Comparison of ENCODE assay signal across 10 cellular contexts in genomic region chr10:98308602-98309365, GRCh38. TPM values are rescaled to one million over a fixed set of nuclear protein-coding genes. Genes with fewer than 3 reads are reported as not detected.
DNase-seq lines count a peak whose midpoint lies in the region; ATAC-seq and TF ChIP-seq lines count a peak whose summit lies in the region.
"Had no signal": no experiment of that assay in that cellular context is flagged by ENCODE, and none has a peak within 500 bp of the region (broad histone marks: within the 10 kb centered on the region; RNA-seq: fewer than 3 reads in every experiment).

No MANE protein-coding gene starts in this region.

- in situ Hi-C loops in G401 (cut with HindIII; ENCODE audit: low sequenced_read_pairs) = no loop called here

- DNase-seq in G401 (ENCODE audit: low spot score) (peak; percentile 78), NCI-H82 treated with DMSO at 0.1 percent for 48 hours (lab: John Stamatoyannopoulos, UW; ENCODE audit: unreplicated experiment) (peak; percentile 91), fibroblast of pulmonary artery (ENCODE audit: low read depth) (no peak)
- DNase-seq in activated CD4-positive, alpha-beta memory T cell treated with anti-CD3 and anti-CD28 coated beads, Interleukin-2, amount 10 ng/mL, durations not matched to agents 7 days and 5 days = no peak
- DNase-seq in natural killer cell treated with Interleukin-12 subunit alpha and Interleukin-12 subunit beta and Interleukin-15 and Interleukin-18, amount 100 ng/mL, for 72 hours (ENCODE audit: low spot score) = no peak
- DNase-seq: activated gamma-delta T cell; stimulated activated naive CD4-positive, alpha-beta T cell treated with Interleukin-2 at 50 U/mL for 16 hours had no signal

- no peaks in the 10 kb centered on the region for H3K36me3 ChIP-seq in parathyroid adenoma (ENCODE audit: control insufficient read depth, insufficient read depth, low read length)

- H3K9me3 ChIP-seq in parathyroid adenoma (ENCODE audit: control insufficient read depth, low read length) = no peaks in the 10 kb centered on the region

- POLR2A ChIA-PET in activated CD4-positive, alpha-beta memory T cell treated with anti-CD3 and anti-CD28 coated beads, Interleukin-2, amount 10 ng/mL, durations not matched to agents 7 days and 5 days (lab: Charles Lee) = no interaction called here

- peaks cover 34% of the 10 kb centered on the region for H3K27me3 Mint-ChIP-seq in activated CD4-positive, alpha-beta memory T cell treated with anti-CD3 and anti-CD28 coated beads, Interleukin-2, amount 10 ng/mL, durations not matched to agents 7 days and 5 days
- H3K27me3 Mint-ChIP-seq in natural killer cell treated with Interleukin-12 subunit alpha and Interleukin-12 subunit beta and Interleukin-15 and Interleukin-18, amount 100 ng/mL, for 72 hours = peaks cover 7 to 17% of the 10 kb centered on the region in 2 donors

- CTCF ChIA-PET in activated CD4-positive, alpha-beta memory T cell treated with anti-CD3 and anti-CD28 coated beads, Interleukin-2, amount 10 ng/mL, durations not matched to agents 7 days and 5 days (lab: Charles Lee) = interaction anchor here (1.0 to 3.3 kb wide), 4 partner anchors 9 to 263 kb away, joined by 3 to 31 read pairs (median 3); no protein-coding TSS in a partner anchor

- peak overlapping the region; percentile 19 for H3K4me3 ChIP-seq in fibroblast of pulmonary artery (replicated peaks; ENCODE audit: low read depth, low read length)
- H3K4me3 ChIP-seq in parathyroid adenoma (ENCODE audit: low read depth, low read length) = no peak overlapping the region

- H3K9ac ChIP-seq in parathyroid adenoma = no peak overlapping the region

- peaks cover 2% of the 10 kb centered on the region for H3K4me1 Mint-ChIP-seq in activated CD4-positive, alpha-beta memory T cell treated with anti-CD3 and anti-CD28 coated beads, Interleukin-2, amount 10 ng/mL, durations not matched to agents 7 days and 5 days
- peaks cover 0 to 7% of the 10 kb centered on the region in 2 donors for H3K4me1 Mint-ChIP-seq in natural killer cell treated with Interleukin-12 subunit alpha and Interleukin-12 subunit beta and Interleukin-15 and Interleukin-18, amount 100 ng/mL, for 72 hours (ENCODE audit: low read depth in 2 of 2)

- H3K36me3 Mint-ChIP-seq in activated CD4-positive, alpha-beta memory T cell treated with anti-CD3 and anti-CD28 coated beads, Interleukin-2, amount 10 ng/mL, durations not matched to agents 7 days and 5 days (ENCODE audit: low read depth) = no peaks in the 10 kb centered on the region
- H3K36me3 Mint-ChIP-seq in natural killer cell treated with Interleukin-12 subunit alpha and Interleukin-12 subunit beta and Interleukin-15 and Interleukin-18, amount 100 ng/mL, for 72 hours = no peaks in the 10 kb centered on the region

- no peak overlapping the region for H3K4me3 Mint-ChIP-seq in activated CD4-positive, alpha-beta memory T cell treated with anti-CD3 and anti-CD28 coated beads, Interleukin-2, amount 10 ng/mL, durations not matched to agents 7 days and 5 days
- H3K4me3 Mint-ChIP-seq in natural killer cell treated with Interleukin-12 subunit alpha and Interleukin-12 subunit beta and Interleukin-15 and Interleukin-18, amount 100 ng/mL, for 72 hours = no peak overlapping the region

- H3K9me3 Mint-ChIP-seq in activated CD4-positive, alpha-beta memory T cell treated with anti-CD3 and anti-CD28 coated beads, Interleukin-2, amount 10 ng/mL, durations not matched to agents 7 days and 5 days = peaks cover 2% of the 10 kb centered on the region
- H3K9me3 Mint-ChIP-seq in natural killer cell treated with Interleukin-12 subunit alpha and Interleukin-12 subunit beta and Interleukin-15 and Interleukin-18, amount 100 ng/mL, for 72 hours = no peaks in the 10 kb centered on the region

- H3K27ac ChIP-seq in parathyroid adenoma = no peak overlapping the region

- no peaks in the 10 kb centered on the region for H3K79me2 ChIP-seq in parathyroid adenoma

- no peak for TF ChIP-seq CTCF in fibroblast of pulmonary artery (IDR thresholded peaks at IDR 0.05; ENCODE audit: low read length, missing control alignments)
- no peak for TF ChIP-seq CTCF in parathyroid adenoma (IDR thresholded peaks at IDR 0.05)

- H2AFZ ChIP-seq in parathyroid adenoma = peak overlapping the region; percentile 64

- no peaks in the 10 kb centered on the region for H3K27me3 ChIP-seq in parathyroid adenoma (ENCODE audit: control insufficient read depth, insufficient read depth, low read length)

- ATAC-seq in GM21529 (IDR thresholded peaks at IDR 0.05; ENCODE audit: unreplicated experiment) = no peak
- ATAC-seq in HG03139 (IDR thresholded peaks at IDR 0.05; ENCODE audit: unreplicated experiment) = no peak
- no peak for ATAC-seq in natural killer cell treated with Interleukin-12 subunit alpha and Interleukin-12 subunit beta and Interleukin-15 and Interleukin-18, amount 100 ng/mL, for 72 hours

- H3K4me2 ChIP-seq in parathyroid adenoma (ENCODE audit: low read length) = no peak overlapping the region

- H3K4me1 ChIP-seq in parathyroid adenoma = no peaks in the 10 kb centered on the region

- no peak overlapping the region for H3K27ac Mint-ChIP-seq in activated CD4-positive, alpha-beta memory T cell treated with anti-CD3 and anti-CD28 coated beads, Interleukin-2, amount 10 ng/mL, durations not matched to agents 7 days and 5 days
- no peak overlapping the region for H3K27ac Mint-ChIP-seq in natural killer cell treated with Interleukin-12 subunit alpha and Interleukin-12 subunit beta and Interleukin-15 and Interleukin-18, amount 100 ng/mL, for 72 hours

RNA-seq across cellular contexts. Expression of gene LOXL4, which starts 40.8 kb away (rescaled TPM):
- not detected in 2 replicates for total RNA-seq in G401 (2014; rRNA removed; shearing (Covaris generic))
- total RNA-seq in activated CD4-positive, alpha-beta memory T cell treated with anti-CD3 and anti-CD28 coated beads, Interleukin-2, amount 10 ng/mL, durations not matched to agents 7 days and 5 days = not detected
- not detected for total RNA-seq in natural killer cell treated with Interleukin-12 subunit alpha and Interleukin-12 subunit beta and Interleukin-15 and Interleukin-18, amount 100 ng/mL, for 72 hours

Comparison
In these comparisons a context has a peak if more than half of its experiments do, and no peak if none do; other contexts are left out.
1. DNase-seq: peak in G401 (single experiment) and NCI-H82 treated with DMSO at 0.1 percent for 48 hours (single experiment); none in fibroblast of pulmonary artery (single experiment), activated CD4-positive, alpha-beta memory T cell treated with anti-CD3 and anti-CD28 coated beads, Interleukin-2, amount 10 ng/mL, durations not matched to agents 7 days and 5 days (single experiment) and natural killer cell treated with Interleukin-12 subunit alpha and Interleukin-12 subunit beta and Interleukin-15 and Interleukin-18, amount 100 ng/mL, for 72 hours (single experiment).